In genomic region chr3:57556459-57557087, GRCh38 we compare ENCODE assay signal across 8 cellular contexts. TPM values are rescaled to one million over a fixed set of nuclear protein-coding genes. Genes with fewer than 3 reads are reported as not detected.
DNase-seq lines count a peak whose midpoint lies in the region; ATAC-seq, FAIRE-seq and TF ChIP-seq lines count a peak whose summit lies in the region.

No MANE protein-coding gene starts in this region.

- DNase-seq in D721Med (ENCODE audit: insufficient read length, low spot score), result peak; percentile 25
- peak; percentile 34 to 41 for DNase-seq in activated CD4-positive, alpha-beta T cell treated with anti-CD3 and anti-CD28 coated beads, Interleukin-2, amount 50 U/mL, for 48 hours
- no peak for DNase-seq in nephron progenitor cell
- DNase-seq in vagina (ENCODE audit: extremely low spot score in 2 of 2), result no peak
- DNase-seq in iPS-NIHi11 (ENCODE audit: low spot score), result no peak

- intact Hi-C loops in vagina (cut with DNase I), result loop anchor here (5.0 kb wide), 1 partner anchor 41 kb away; the partner anchor contains the start of gene ARF4

- TF ChIP-seq CTCF in D721Med (IDR thresholded peaks at IDR 0.05; ENCODE audit: insufficient read depth, missing control alignments), result no peak
- TF ChIP-seq CTCF in nephron progenitor cell (IDR thresholded peaks at IDR 0.05), result no peak
- no peak for TF ChIP-seq CTCF in vagina (IDR thresholded peaks at IDR 0.05)

- H3K27me3 ChIP-seq in vagina, result no peaks in the 10 kb centered on the region

- peak; percentile 38 for ATAC-seq in GM21360 (IDR thresholded peaks at IDR 0.05; ENCODE audit: unreplicated experiment)
- peak; percentile 23 for ATAC-seq in HG03565 (IDR thresholded peaks at IDR 0.05; ENCODE audit: unreplicated experiment)
- ATAC-seq in esophagus mucosa, result peak; percentile 61

- TF ChIP-seq POLR2A in vagina (IDR thresholded peaks at IDR 0.05), result no peak

- peak overlapping the region; percentile 82 for H3K27ac ChIP-seq in vagina

- H3K4me3 Mint-ChIP-seq in nephron progenitor cell, result peak overlapping the region; percentile 97

- FAIRE-seq in D721Med (lab: Jason Lieb, UNC), result no peak

- peaks cover 21% of the 10 kb centered on the region for H3K36me3 Mint-ChIP-seq in nephron progenitor cell (ENCODE audit: low read depth)

- H3K4me3 ChIP-seq in vagina, result peak overlapping the region; percentile 78 to 87

- H3K27me3 Mint-ChIP-seq in nephron progenitor cell (ENCODE audit: low read depth, poor library complexity), result peaks cover 7% of the 10 kb centered on the region

- peaks cover 3% of the 10 kb centered on the region for H3K9me3 Mint-ChIP-seq in nephron progenitor cell

- H3K4me1 ChIP-seq in vagina, result peaks cover 39% of the 10 kb centered on the region

- peaks cover 44% of the 10 kb centered on the region for H3K4me1 Mint-ChIP-seq in nephron progenitor cell

- peaks cover 0 to 18% of the 10 kb centered on the region in 2 donors for H3K36me3 ChIP-seq in vagina

- peak overlapping the region; percentile 100 for H3K27ac Mint-ChIP-seq in nephron progenitor cell

- no peaks in the 10 kb centered on the region for H3K9me3 ChIP-seq in vagina

RNA-seq across cellular contexts. Expression of gene PDE12, which starts 0.5 kb away (rescaled TPM):
- total RNA-seq in esophagus mucosa (17.5 TPM), vagina (12.0 TPM)

RNA-seq across cellular contexts. Expression of gene DNAH12, which starts 12.4 kb away (rescaled TPM):
- total RNA-seq in esophagus mucosa, result 0.08 TPM
- 0.25 TPM for total RNA-seq in vagina

RNA-seq across cellular contexts. Expression of gene ARF4, which starts 40.6 kb away (rescaled TPM):
- total RNA-seq in esophagus mucosa, result 72.1 TPM
- total RNA-seq in vagina, result 69.0 TPM

Comparison
In these comparisons a context has a peak if more than half of its experiments do, and no peak if none do; other contexts are left out.
1. DNase-seq: peak in D721Med (single experiment) and activated CD4-positive, alpha-beta T cell treated with anti-CD3 and anti-CD28 coated beads, Interleukin-2, amount 50 U/mL, for 48 hours (2 of 2); none in nephron progenitor cell (single experiment), vagina (0 of 2) and iPS-NIHi11 (single experiment).
2. Peak in every context shown above with its lines, with median percentiles within 50 percentile points of each other: ATAC-seq.